In the genomic region with DNA sequence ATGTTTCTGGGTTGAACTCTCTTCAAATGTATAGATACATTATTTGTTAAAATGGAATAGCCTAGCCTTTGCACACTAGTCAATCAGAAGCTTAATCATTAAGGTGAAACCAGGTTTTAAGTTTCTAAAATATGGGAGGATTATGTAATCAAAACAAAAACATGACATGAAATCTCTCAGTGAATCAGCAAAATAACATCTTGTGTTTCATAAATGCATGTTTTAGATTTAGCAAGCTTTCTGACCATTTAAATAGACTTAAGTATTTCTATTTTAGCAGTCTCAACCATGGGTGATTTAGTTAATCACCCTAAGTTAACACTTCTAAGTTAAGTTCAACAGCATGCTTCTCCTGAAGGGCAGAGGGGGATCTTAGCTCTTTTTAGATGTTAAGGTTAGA, we compare ENCODE assay signal across 1 cellular context.
TF ChIP-seq lines count a peak whose summit lies in the region.

No MANE protein-coding gene starts in this region.

TF ChIP-seq in GM23338, 12 proteins besides CTCF, POLR2A, EP300 and RAD21 (continued from another document):
- TF ChIP-seq, protein P1, sequence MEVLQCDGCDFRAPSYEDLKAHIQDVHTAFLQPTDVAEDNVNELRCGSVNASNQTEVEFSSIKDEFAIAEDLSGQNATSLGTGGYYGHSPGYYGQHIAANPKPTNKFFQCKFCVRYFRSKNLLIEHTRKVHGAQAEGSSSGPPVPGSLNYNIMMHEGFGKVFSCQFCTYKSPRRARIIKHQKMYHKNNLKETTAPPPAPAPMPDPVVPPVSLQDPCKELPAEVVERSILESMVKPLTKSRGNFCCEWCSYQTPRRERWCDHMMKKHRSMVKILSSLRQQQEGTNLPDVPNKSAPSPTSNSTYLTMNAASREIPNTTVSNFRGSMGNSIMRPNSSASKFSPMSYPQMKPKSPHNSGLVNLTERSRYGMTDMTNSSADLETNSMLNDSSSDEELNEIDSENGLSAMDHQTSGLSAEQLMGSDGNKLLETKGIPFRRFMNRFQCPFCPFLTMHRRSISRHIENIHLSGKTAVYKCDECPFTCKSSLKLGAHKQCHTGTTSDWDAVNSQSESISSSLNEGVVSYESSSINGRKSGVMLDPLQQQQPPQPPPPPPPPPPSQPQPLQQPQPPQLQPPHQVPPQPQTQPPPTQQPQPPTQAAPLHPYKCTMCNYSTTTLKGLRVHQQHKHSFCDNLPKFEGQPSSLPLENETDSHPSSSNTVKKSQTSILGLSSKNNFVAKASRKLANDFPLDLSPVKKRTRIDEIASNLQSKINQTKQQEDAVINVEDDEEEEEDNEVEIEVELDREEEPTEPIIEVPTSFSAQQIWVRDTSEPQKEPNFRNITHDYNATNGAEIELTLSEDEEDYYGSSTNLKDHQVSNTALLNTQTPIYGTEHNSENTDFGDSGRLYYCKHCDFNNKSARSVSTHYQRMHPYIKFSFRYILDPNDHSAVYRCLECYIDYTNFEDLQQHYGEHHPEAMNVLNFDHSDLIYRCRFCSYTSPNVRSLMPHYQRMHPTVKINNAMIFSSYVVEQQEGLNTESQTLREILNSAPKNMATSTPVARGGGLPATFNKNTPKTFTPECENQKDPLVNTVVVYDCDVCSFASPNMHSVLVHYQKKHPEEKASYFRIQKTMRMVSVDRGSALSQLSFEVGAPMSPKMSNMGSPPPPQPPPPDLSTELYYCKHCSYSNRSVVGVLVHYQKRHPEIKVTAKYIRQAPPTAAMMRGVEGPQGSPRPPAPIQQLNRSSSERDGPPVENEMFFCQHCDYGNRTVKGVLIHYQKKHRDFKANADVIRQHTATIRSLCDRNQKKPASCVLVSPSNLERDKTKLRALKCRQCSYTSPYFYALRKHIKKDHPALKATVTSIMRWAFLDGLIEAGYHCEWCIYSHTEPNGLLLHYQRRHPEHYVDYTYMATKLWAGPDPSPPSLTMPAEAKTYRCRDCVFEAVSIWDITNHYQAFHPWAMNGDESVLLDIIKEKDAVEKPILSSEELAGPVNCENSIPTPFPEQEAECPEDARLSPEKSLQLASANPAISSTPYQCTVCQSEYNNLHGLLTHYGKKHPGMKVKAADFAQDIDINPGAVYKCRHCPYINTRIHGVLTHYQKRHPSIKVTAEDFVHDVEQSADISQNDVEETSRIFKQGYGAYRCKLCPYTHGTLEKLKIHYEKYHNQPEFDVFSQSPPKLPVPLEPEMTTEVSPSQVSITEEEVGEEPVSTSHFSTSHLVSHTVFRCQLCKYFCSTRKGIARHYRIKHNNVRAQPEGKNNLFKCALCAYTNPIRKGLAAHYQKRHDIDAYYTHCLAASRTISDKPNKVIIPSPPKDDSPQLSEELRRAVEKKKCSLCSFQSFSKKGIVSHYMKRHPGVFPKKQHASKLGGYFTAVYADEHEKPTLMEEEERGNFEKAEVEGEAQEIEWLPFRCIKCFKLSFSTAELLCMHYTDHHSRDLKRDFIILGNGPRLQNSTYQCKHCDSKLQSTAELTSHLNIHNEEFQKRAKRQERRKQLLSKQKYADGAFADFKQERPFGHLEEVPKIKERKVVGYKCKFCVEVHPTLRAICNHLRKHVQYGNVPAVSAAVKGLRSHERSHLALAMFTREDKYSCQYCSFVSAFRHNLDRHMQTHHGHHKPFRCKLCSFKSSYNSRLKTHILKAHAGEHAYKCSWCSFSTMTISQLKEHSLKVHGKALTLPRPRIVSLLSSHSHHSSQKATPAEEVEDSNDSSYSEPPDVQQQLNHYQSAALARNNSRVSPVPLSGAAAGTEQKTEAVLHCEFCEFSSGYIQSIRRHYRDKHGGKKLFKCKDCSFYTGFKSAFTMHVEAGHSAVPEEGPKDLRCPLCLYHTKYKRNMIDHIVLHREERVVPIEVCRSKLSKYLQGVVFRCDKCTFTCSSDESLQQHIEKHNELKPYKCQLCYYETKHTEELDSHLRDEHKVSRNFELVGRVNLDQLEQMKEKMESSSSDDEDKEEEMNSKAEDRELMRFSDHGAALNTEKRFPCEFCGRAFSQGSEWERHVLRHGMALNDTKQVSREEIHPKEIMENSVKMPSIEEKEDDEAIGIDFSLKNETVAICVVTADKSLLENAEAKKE (CRISPR knock-in tag; IDR thresholded peaks at IDR 0.05), result no peak
- TF ChIP-seq ZNF331 (CRISPR knock-in tag; IDR thresholded peaks at IDR 0.05; ENCODE audit: low read depth), result no peak
